In genomic region chr14:100104006-100104352, GRCh38 we compare ENCODE assay signal across 11 cellular contexts. TPM values are rescaled to one million over a fixed set of nuclear protein-coding genes. Genes with fewer than 3 reads are reported as not detected.
DNase-seq lines count a peak whose midpoint lies in the region; ATAC-seq and TF ChIP-seq lines count a peak whose summit lies in the region.
"Had no signal": no experiment of that assay in that cellular context is flagged by ENCODE, and none has a peak within 500 bp of the region (broad histone marks: within the 10 kb centered on the region; RNA-seq: fewer than 3 reads in every experiment).

No MANE protein-coding gene starts in this region.

- no peaks in the 10 kb centered on the region for H3K9me3 ChIP-seq in right atrium auricular region
- no peaks in the 10 kb centered on the region for H3K9me3 ChIP-seq in gastrocnemius medialis

- POLR2A ChIA-PET in activated CD4-positive, alpha-beta memory T cell treated with anti-CD3 and anti-CD28 coated beads, Interleukin-2, amount 10 ng/mL, durations not matched to agents 7 days and 5 days (lab: Charles Lee): interaction anchor here (1.4 to 58.4 kb wide), 5 partner anchors 17 to 43 kb away, joined by 3 to 1586 read pairs (median 21); partner anchors contain the start of gene EVL

- no peak for DNase-seq in activated T-cell treated with anti-CD3 and anti-CD28 coated beads, Interleukin-2, amount 50 U/mL, for 72 hours
- no peak for DNase-seq in activated T-cell treated with anti-CD3 and anti-CD28 coated beads, Interleukin-2, amount 50 U/mL, for 48 hours
- DNase-seq in activated CD4-positive, alpha-beta memory T cell treated with anti-CD3 and anti-CD28 coated beads, Interleukin-2, amount 10 ng/mL, durations not matched to agents 7 days and 5 days: no peak
- DNase-seq in right atrium auricular region (ENCODE audit: low spot score): no peak
- DNase-seq in substantia nigra (lab: John Stamatoyannopoulos, UW): no peak
- DNase-seq in stimulated activated CD8-positive, alpha-beta memory T cell treated with anti-CD3 and anti-CD28 coated beads, Interleukin-4, amount 100 ng/mL, for 48 hours: no peak
- no peak for DNase-seq in gastrocnemius medialis
- DNase-seq: AML-193 had no signal

- peak overlapping the region; percentile 65 to 89 for H3K4me3 Mint-ChIP-seq in activated T-cell treated with anti-CD3 and anti-CD28 coated beads, Interleukin-2, amount 50 U/mL, for 72 hours
- peak overlapping the region; percentile 56 for H3K4me3 Mint-ChIP-seq in activated CD4-positive, alpha-beta memory T cell treated with anti-CD3 and anti-CD28 coated beads, Interleukin-2, amount 10 ng/mL, durations not matched to agents 7 days and 5 days

- in situ Hi-C loops in gastrocnemius medialis (cut with MboI; ENCODE audit: low sequenced_read_pairs in 4 of 4): loop anchor here in 2 of 4 donors (5.0 to 10.0 kb wide), 2 partner anchors 119 to 122 kb away; no protein-coding TSS in a partner anchor

- peaks cover 12 to 32% of the 10 kb centered on the region in 2 donors for H3K36me3 Mint-ChIP-seq in activated T-cell treated with anti-CD3 and anti-CD28 coated beads, Interleukin-2, amount 50 U/mL, for 72 hours (ENCODE audit: insufficient read depth in 2 of 2)
- H3K36me3 Mint-ChIP-seq in activated CD4-positive, alpha-beta memory T cell treated with anti-CD3 and anti-CD28 coated beads, Interleukin-2, amount 10 ng/mL, durations not matched to agents 7 days and 5 days (ENCODE audit: low read depth): peaks cover 90% of the 10 kb centered on the region

- TF ChIP-seq CTCF in right atrium auricular region (IDR thresholded peaks at IDR 0.05) (no peak), gastrocnemius medialis (IDR thresholded peaks at IDR 0.05 in 4 of 5, conservative IDR thresholded peaks at IDR 0.05 in 1 of 5) (no peak)

- H3K27me3 ChIP-seq in right atrium auricular region (no peaks in the 10 kb centered on the region), gastrocnemius medialis (no peaks in the 10 kb centered on the region)

- H3K27me3 Mint-ChIP-seq in activated T-cell treated with anti-CD3 and anti-CD28 coated beads, Interleukin-2, amount 50 U/mL, for 72 hours (ENCODE audit: low read depth): no peaks in the 10 kb centered on the region
- H3K27me3 Mint-ChIP-seq in activated CD4-positive, alpha-beta memory T cell treated with anti-CD3 and anti-CD28 coated beads, Interleukin-2, amount 10 ng/mL, durations not matched to agents 7 days and 5 days: no peaks in the 10 kb centered on the region

- CTCF ChIA-PET in activated CD4-positive, alpha-beta memory T cell treated with anti-CD3 and anti-CD28 coated beads, Interleukin-2, amount 10 ng/mL, durations not matched to agents 7 days and 5 days (lab: Charles Lee): interaction anchor here (0.8 to 28.0 kb wide), 10 partner anchors 9 to 121 kb away, joined by 3 to 563 read pairs (median 3); partner anchors contain the start of gene EVL

- TF ChIP-seq POLR2A in gastrocnemius medialis (IDR thresholded peaks at IDR 0.05): no peak

- peaks cover 100% of the 10 kb centered on the region for H3K4me1 Mint-ChIP-seq in activated T-cell treated with anti-CD3 and anti-CD28 coated beads, Interleukin-2, amount 50 U/mL, for 72 hours (ENCODE audit: low read depth)
- H3K4me1 Mint-ChIP-seq in activated CD4-positive, alpha-beta memory T cell treated with anti-CD3 and anti-CD28 coated beads, Interleukin-2, amount 10 ng/mL, durations not matched to agents 7 days and 5 days: peaks cover 94% of the 10 kb centered on the region

- H3K36me3 ChIP-seq in right atrium auricular region (no peaks in the 10 kb centered on the region), gastrocnemius medialis (no peaks in the 10 kb centered on the region)

- intact Hi-C loops in gastrocnemius medialis (cut with DNase I; ENCODE audit: low total_unique reads): no loop called here

- H3K9me3 Mint-ChIP-seq in activated T-cell treated with anti-CD3 and anti-CD28 coated beads, Interleukin-2, amount 50 U/mL, for 72 hours: no peaks in the 10 kb centered on the region
- H3K9me3 Mint-ChIP-seq in activated CD4-positive, alpha-beta memory T cell treated with anti-CD3 and anti-CD28 coated beads, Interleukin-2, amount 10 ng/mL, durations not matched to agents 7 days and 5 days: no peaks in the 10 kb centered on the region

- H3K4me1 ChIP-seq in right atrium auricular region (peaks cover 0 to 64% of the 10 kb centered on the region in 2 donors), gastrocnemius medialis (peaks cover 9 to 40% of the 10 kb centered on the region in 2 donors)

- H3K4me3 ChIP-seq in right atrium auricular region (no peak overlapping the region), gastrocnemius medialis (no peak overlapping the region)
- H3K4me3 ChIP-seq: K562, PC-9 had no signal

- peak overlapping the region; percentile 19 to 51 for H3K27ac ChIP-seq in right atrium auricular region
- H3K27ac ChIP-seq in substantia nigra (ENCODE audit: low read depth, low read length, poor library complexity, severe bottlenecking): peak overlapping the region; percentile 69
- no peak overlapping the region for H3K27ac ChIP-seq in gastrocnemius medialis
- H3K27ac ChIP-seq: PC-9 had no signal

- ATAC-seq in activated T-cell treated with anti-CD3 and anti-CD28 coated beads, Interleukin-2, amount 50 U/mL, for 72 hours (replicated peaks in 1 of 2): no peak
- ATAC-seq in gastrocnemius medialis (no peak), HG02759 (IDR thresholded peaks at IDR 0.05; ENCODE audit: unreplicated experiment) (no peak)
- ATAC-seq: K562 had no signal

- H3K27ac Mint-ChIP-seq in activated T-cell treated with anti-CD3 and anti-CD28 coated beads, Interleukin-2, amount 50 U/mL, for 72 hours: peak overlapping the region; percentile 91
- H3K27ac Mint-ChIP-seq in activated CD4-positive, alpha-beta memory T cell treated with anti-CD3 and anti-CD28 coated beads, Interleukin-2, amount 10 ng/mL, durations not matched to agents 7 days and 5 days: peak overlapping the region; percentile 77

RNA-seq across cellular contexts. Expression of gene EVL, which starts 38.8 kb away (rescaled TPM):
- total RNA-seq in activated T-cell treated with anti-CD3 and anti-CD28 coated beads, Interleukin-2, amount 50 U/mL, for 72 hours: 100 to 1,000 TPM; 279 to 343 TPM
- total RNA-seq in activated CD4-positive, alpha-beta memory T cell treated with anti-CD3 and anti-CD28 coated beads, Interleukin-2, amount 10 ng/mL, durations not matched to agents 7 days and 5 days: 100 to 1,000 TPM; 771 to 787 TPM
- 10 to 100 TPM; 41.5 to 42.0 TPM for total RNA-seq in right atrium auricular region
- total RNA-seq in gastrocnemius medialis: 10 to 100 TPM in 1 of 4 donors, 1 to 10 TPM in 3; 5.8 to 14.3 (median 9.5) TPM

RNA-seq across cellular contexts. Expression of gene DEGS2, which starts 55.5 kb away (rescaled TPM):
- total RNA-seq in activated T-cell treated with anti-CD3 and anti-CD28 coated beads, Interleukin-2, amount 50 U/mL, for 72 hours: 1 to 10 TPM; 1.8 to 4.2 TPM
- under 1 TPM; 0.20 to 0.25 TPM for total RNA-seq in activated CD4-positive, alpha-beta memory T cell treated with anti-CD3 and anti-CD28 coated beads, Interleukin-2, amount 10 ng/mL, durations not matched to agents 7 days and 5 days
- total RNA-seq in right atrium auricular region: not detected
- under 1 TPM in 3 of 4 donors, not detected in 1; 0.22 to 0.75 (median 0.66) TPM for total RNA-seq in gastrocnemius medialis

Comparison
In these comparisons a context has a peak if more than half of its experiments do, and no peak if none do; other contexts are left out.
1. H3K27ac ChIP-seq: peak in right atrium auricular region (2 of 2) and substantia nigra (single experiment); none in gastrocnemius medialis (0 of 4).
2. RNA of gene EVL, which starts 38.8 kb away (total RNA-seq): 771 to 787 TPM in activated CD4-positive, alpha-beta memory T cell treated with anti-CD3 and anti-CD28 coated beads, Interleukin-2, amount 10 ng/mL, durations not matched to agents 7 days and 5 days and 279 to 343 TPM in activated T-cell treated with anti-CD3 and anti-CD28 coated beads, Interleukin-2, amount 50 U/mL, for 72 hours; 41.5 to 42.0 TPM in right atrium auricular region and 5.8 to 14.3 TPM in gastrocnemius medialis; every median in the first group is over 4 times any median in the second.